ENCODE assay signal across 20 cellular contexts in genomic region chr4:13173974-13174373, GRCh38.
A peak's percentile ranks its signal among the peaks of the same experiment; 100 is the strongest.
DNase-seq lines count a peak whose midpoint lies in the region; ATAC-seq and TF ChIP-seq lines count a peak whose summit lies in the region.
"Had no signal": no experiment of that assay in that cellular context is flagged by ENCODE, and none has a peak within 500 bp of the region (broad histone marks: within the 10 kb centered on the region; RNA-seq: fewer than 3 reads in every experiment).

No MANE protein-coding gene starts in this region.

- H3K9ac ChIP-seq in liver (ENCODE audit: low read depth in 1 of 2, low read length in 2 of 2), result no peak overlapping the region
- H3K9ac ChIP-seq: BLaER1 had no signal

- H3K36me3 ChIP-seq in liver (ENCODE audit: control insufficient read depth in 4 of 4, insufficient read depth in 3 of 4, low read depth in 1 of 4, low read length in 3 of 4) (no peaks in the 10 kb centered on the region), right lobe of liver (no peaks in the 10 kb centered on the region), gastrocnemius medialis (no peaks in the 10 kb centered on the region)
- H3K36me3 ChIP-seq: BLaER1 had no signal

- 89% methylated on average over 7 of the region's 7 CpGs for WGBS in liver
- 83% methylated on average over 7 of the region's 7 CpGs for WGBS in right lobe of liver (ENCODE audit: insufficient coverage, low coverage, low lambda C conversion rate, missing lambda C conversion rate)
- WGBS in right cardiac atrium, result 58% methylated on average over 7 of the region's 7 CpGs

- intact Hi-C loops in right lobe of liver (cut with DNase I) (no loop called here), right cardiac atrium (cut with DNase I) (no loop called here), gastrocnemius medialis (cut with DNase I; ENCODE audit: low total_unique reads) (no loop called here)

- DNase-seq in right lobe of liver (no peak), right cardiac atrium (peak; percentile 74 to 89 (median 76)), gastrocnemius medialis (peak; percentile 54 to 76), erythroblast (lab: John Stamatoyannopoulos, UW) (no peak), NCI-H1436 (lab: John Stamatoyannopoulos, UW) (no peak), NOMO-1 treated with dmso at 0.1 percent for 144 hours (lab: John Stamatoyannopoulos, UW; ENCODE audit: unreplicated experiment) (no peak)
- DNase-seq: 8988T; activated CD8-positive, alpha-beta memory T cell treated with anti-CD3 and anti-CD28 coated beads, Interleukin-2, amount 10 ng/mL, durations not matched to agents 7 days and 5 days; amygdala; effector CD8-positive, alpha-beta T cell; hippocampal formation; NCI-H1048; NCI-H2107; NCI-H510A treated with DMSO at 0.1 percent for 48 hours; SW 1271 had no signal

- TF ChIP-seq RAD21 in liver (IDR thresholded peaks at IDR 0.05), result no peak

- in situ Hi-C loops in gastrocnemius medialis (cut with MboI; ENCODE audit: low sequenced_read_pairs in 4 of 4), result no loop called here

- H3K4me1 ChIP-seq in liver (ENCODE audit: control insufficient read depth in 4 of 4, insufficient read depth in 4 of 4, low read length in 3 of 4) (no peaks in the 10 kb centered on the region), right lobe of liver (no peaks in the 10 kb centered on the region), right cardiac atrium (ENCODE audit: control insufficient read depth, insufficient read depth, low read length) (peaks cover 5% of the 10 kb centered on the region), gastrocnemius medialis (no peaks in the 10 kb centered on the region)
- H3K4me1 ChIP-seq: BLaER1 had no signal

- no peak overlapping the region for H3K4me3 ChIP-seq in liver (ENCODE audit: low read depth in 1 of 3, low read length in 3 of 3)
- H3K4me3 ChIP-seq in right lobe of liver, result no peak overlapping the region
- H3K4me3 ChIP-seq in right cardiac atrium (ENCODE audit: low read length), result no peak overlapping the region
- H3K4me3 ChIP-seq in gastrocnemius medialis, result no peak overlapping the region
- H3K4me3 ChIP-seq: BLaER1, GM23338 had no signal

- no peaks in the 10 kb centered on the region for H3K9me3 ChIP-seq in liver (ENCODE audit: control insufficient read depth in 4 of 4, low read length in 3 of 4)
- no peaks in the 10 kb centered on the region for H3K9me3 ChIP-seq in right lobe of liver
- no peaks in the 10 kb centered on the region for H3K9me3 ChIP-seq in right cardiac atrium (ENCODE audit: control insufficient read depth, low read length)
- H3K9me3 ChIP-seq in gastrocnemius medialis, result no peaks in the 10 kb centered on the region
- H3K9me3 ChIP-seq: BLaER1 had no signal

- H3K27me3 ChIP-seq in liver (ENCODE audit: control insufficient read depth in 4 of 4, insufficient read depth in 4 of 4, low read length in 3 of 4), result no peaks in the 10 kb centered on the region
- H3K27me3 ChIP-seq in right lobe of liver, result no peaks in the 10 kb centered on the region
- H3K27me3 ChIP-seq in right cardiac atrium (ENCODE audit: control insufficient read depth, insufficient read depth), result no peaks in the 10 kb centered on the region
- no peaks in the 10 kb centered on the region for H3K27me3 ChIP-seq in gastrocnemius medialis
- H3K27me3 ChIP-seq: BLaER1 had no signal

- no peak for ATAC-seq in right lobe of liver
- peak; percentile 95 to 96 for ATAC-seq in right cardiac atrium
- peak; percentile 89 to 92 for ATAC-seq in gastrocnemius medialis
- ATAC-seq in HG03175 (IDR thresholded peaks at IDR 0.05; ENCODE audit: unreplicated experiment), result no peak
- ATAC-seq: activated CD8-positive, alpha-beta memory T cell treated with anti-CD3 and anti-CD28 coated beads, Interleukin-2, amount 10 ng/mL, durations not matched to agents 7 days and 5 days; GM23338 had no signal

- TF ChIP-seq CTCF in liver (IDR thresholded peaks at IDR 0.05; ENCODE audit: low read depth, low read length, missing input control) (no peak), right lobe of liver (IDR thresholded peaks at IDR 0.05) (no peak), gastrocnemius medialis (IDR thresholded peaks at IDR 0.05 in 4 of 5, conservative IDR thresholded peaks at IDR 0.05 in 1 of 5) (no peak)

- no peak for TF ChIP-seq POLR2A in right lobe of liver (IDR thresholded peaks at IDR 0.05)
- TF ChIP-seq POLR2A in gastrocnemius medialis (IDR thresholded peaks at IDR 0.05), result no peak
- TF ChIP-seq POLR2A in erythroblast (IDR thresholded peaks at IDR 0.05; ENCODE audit: low read length), result no peak

- H3K27ac ChIP-seq in liver (ENCODE audit: low read depth in 1 of 2, low read length in 2 of 2) (no peak overlapping the region), right lobe of liver (no peak overlapping the region), right cardiac atrium (ENCODE audit: low read length) (no peak overlapping the region), gastrocnemius medialis (peak overlapping the region in 2 of 4 donors; percentile 56 to 57)
- H3K27ac ChIP-seq: BLaER1, RWPE1 had no signal

TF ChIP-seq in liver, 16 proteins besides CTCF, POLR2A, EP300 and RAD21:
- TF ChIP-seq SP1 (IDR thresholded peaks at IDR 0.05) (no peak), YY1 (IDR thresholded peaks at IDR 0.05) (no peak), GABPA (IDR thresholded peaks at IDR 0.05 in 1 of 2, conservative IDR thresholded peaks at IDR 0.05 in 1 of 2) (no peak), NR2F2 (IDR thresholded peaks at IDR 0.05) (peak; percentile 43), HNF4G (IDR thresholded peaks at IDR 0.05) (no peak), REST (IDR thresholded peaks at IDR 0.05) (no peak), RXRA (IDR thresholded peaks at IDR 0.05) (no peak), FOXA1 (IDR thresholded peaks at IDR 0.05) (no peak)

Comparison
In these comparisons a context has a peak if more than half of its experiments do, and no peak if none do; other contexts are left out.
1. ATAC-seq: peak in right cardiac atrium (2 of 2) and gastrocnemius medialis (2 of 2); none in right lobe of liver (0 of 4) and HG03175 (single experiment).
2. DNase-seq: peak in right cardiac atrium (3 of 3) and gastrocnemius medialis (2 of 2); none in right lobe of liver (0 of 3), erythroblast (0 of 2), NCI-H1436 (single experiment) and NOMO-1 treated with dmso at 0.1 percent for 144 hours (single experiment).